ENCODE assay signal across 16 cellular contexts in genomic region chr22:23239429-23239828, GRCh38.
"Had no signal": no experiment of that assay in that cellular context is flagged by ENCODE, and none has a peak within 500 bp of the region (broad histone marks: within the 10 kb centered on the region; RNA-seq: fewer than 3 reads in every experiment).

No MANE protein-coding gene starts in this region.

- H3K4me2 ChIP-seq: smooth muscle cell had no signal

- H3K9me3 Mint-ChIP-seq: memory B cell had no signal

- H3K27ac ChIP-seq: left ventricle myocardium inferior, neutrophil, thyroid gland, uterus had no signal

- H3K27me3 ChIP-seq: ascending aorta, neutrophil, thyroid gland, uterus had no signal

- FAIRE-seq: colon, endothelial cell of umbilical vein, frontal cortex, keratinocyte had no signal

- H3K36me3 ChIP-seq: ascending aorta, left ventricle myocardium inferior, neutrophil, thyroid gland, uterus had no signal

- DNase-seq: activated CD4-positive, alpha-beta T cell treated with anti-CD3 and anti-CD28 coated beads for 1 hour; activated CD8-positive, alpha-beta memory T cell treated with anti-CD3 and anti-CD28 coated beads, Interleukin-2, amount 50 U/mL, for 48 hours; activated CD8-positive, alpha-beta T cell treated with anti-CD3 and anti-CD28 coated beads, Interleukin-2, amount 10 ng/mL, durations not matched to agents 7 days and 5 days; left ventricle myocardium inferior; SW 1271; T-helper 9 cell; thyroid gland; uterus had no signal

- H3K9me3 ChIP-seq: ascending aorta, left ventricle myocardium inferior, neutrophil, thyroid gland, uterus had no signal

- ATAC-seq: activated CD8-positive, alpha-beta T cell treated with anti-CD3 and anti-CD28 coated beads, Interleukin-2, amount 10 ng/mL, durations not matched to agents 7 days and 5 days had no signal

- H3K4me3 ChIP-seq: ascending aorta, left ventricle myocardium inferior, smooth muscle cell, thyroid gland, uterus had no signal

- H3K27ac Mint-ChIP-seq: activated CD8-positive, alpha-beta T cell treated with anti-CD3 and anti-CD28 coated beads, Interleukin-2, amount 10 ng/mL, durations not matched to agents 7 days and 5 days; memory B cell had no signal

- H3K4me3 Mint-ChIP-seq: activated CD8-positive, alpha-beta T cell treated with anti-CD3 and anti-CD28 coated beads, Interleukin-2, amount 10 ng/mL, durations not matched to agents 7 days and 5 days; memory B cell had no signal
